Comparison of ENCODE assay signal across 34 cellular contexts in the genomic region with DNA sequence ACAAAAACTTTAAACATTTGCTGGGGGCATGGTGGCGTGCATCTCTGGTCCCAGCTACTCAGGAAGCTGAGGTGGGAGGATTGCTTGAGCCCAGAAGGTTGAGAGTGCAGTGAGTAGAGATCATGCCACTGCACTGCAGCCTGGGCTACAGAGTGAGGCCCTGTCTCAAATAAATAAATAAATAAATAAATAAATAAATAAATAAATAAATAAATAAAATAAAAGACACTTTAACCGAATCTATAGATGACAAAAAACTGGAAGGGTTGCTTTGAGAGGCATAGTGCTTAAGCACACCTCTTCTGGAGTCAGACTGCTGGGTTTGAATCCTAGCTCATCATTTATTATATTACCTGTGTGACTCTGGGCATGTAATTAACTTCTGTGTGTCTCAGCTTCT.
"Had no signal": no experiment of that assay in that cellular context is flagged by ENCODE, and none has a peak within 500 bp of the region (broad histone marks: within the 10 kb centered on the region; RNA-seq: fewer than 3 reads in every experiment).

No MANE protein-coding gene starts in this region.

- H3K9me3 ChIP-seq: MG63 had no signal

- DNase-seq: Karpas-422, Kasumi-1, MM.1S, MV-4-11, NCI-H1048, NCI-H1092, NCI-H1092 treated with DMSO at 0.1 percent for 48 hours, NCI-H1105, NCI-H1105 treated with DMSO at 0.1 percent for 48 hours, NCI-H1417, NCI-H1417 treated with DMSO at 0.1 percent for 48 hours, NCI-H1436, NCI-H1436 treated with DMSO at 0.1 percent for 48 hours, NCI-H146, NCI-H1694, NCI-H1694 treated with DMSO at 0.1 percent for 48 hours, NCI-H187, NCI-H187 treated with DMSO at 0.1 percent for 48 hours, NCI-H1930, NCI-H2029, NCI-H2029 treated with DMSO at 0.1 percent for 48 hours, NCI-H2081, NCI-H2081 treated with DMSO at 0.1 percent for 48 hours, NCI-H2107, NCI-H2171, NCI-H2171 treated with DMSO at 0.1 percent for 48 hours, NCI-H2227 treated with DMSO at 0.1 percent for 48 hours, NCI-H226, NCI-H345, NCI-H446, NCI-H446 treated with DMSO at 0.1 percent for 48 hours, NCI-H510A, NCI-H510A treated with DMSO at 0.1 percent for 48 hours had no signal

- H3K4me3 ChIP-seq: MG63 had no signal

- H3K36me3 ChIP-seq: MG63 had no signal
